Comparison of ENCODE assay signal across 8 cellular contexts in the genomic region with DNA sequence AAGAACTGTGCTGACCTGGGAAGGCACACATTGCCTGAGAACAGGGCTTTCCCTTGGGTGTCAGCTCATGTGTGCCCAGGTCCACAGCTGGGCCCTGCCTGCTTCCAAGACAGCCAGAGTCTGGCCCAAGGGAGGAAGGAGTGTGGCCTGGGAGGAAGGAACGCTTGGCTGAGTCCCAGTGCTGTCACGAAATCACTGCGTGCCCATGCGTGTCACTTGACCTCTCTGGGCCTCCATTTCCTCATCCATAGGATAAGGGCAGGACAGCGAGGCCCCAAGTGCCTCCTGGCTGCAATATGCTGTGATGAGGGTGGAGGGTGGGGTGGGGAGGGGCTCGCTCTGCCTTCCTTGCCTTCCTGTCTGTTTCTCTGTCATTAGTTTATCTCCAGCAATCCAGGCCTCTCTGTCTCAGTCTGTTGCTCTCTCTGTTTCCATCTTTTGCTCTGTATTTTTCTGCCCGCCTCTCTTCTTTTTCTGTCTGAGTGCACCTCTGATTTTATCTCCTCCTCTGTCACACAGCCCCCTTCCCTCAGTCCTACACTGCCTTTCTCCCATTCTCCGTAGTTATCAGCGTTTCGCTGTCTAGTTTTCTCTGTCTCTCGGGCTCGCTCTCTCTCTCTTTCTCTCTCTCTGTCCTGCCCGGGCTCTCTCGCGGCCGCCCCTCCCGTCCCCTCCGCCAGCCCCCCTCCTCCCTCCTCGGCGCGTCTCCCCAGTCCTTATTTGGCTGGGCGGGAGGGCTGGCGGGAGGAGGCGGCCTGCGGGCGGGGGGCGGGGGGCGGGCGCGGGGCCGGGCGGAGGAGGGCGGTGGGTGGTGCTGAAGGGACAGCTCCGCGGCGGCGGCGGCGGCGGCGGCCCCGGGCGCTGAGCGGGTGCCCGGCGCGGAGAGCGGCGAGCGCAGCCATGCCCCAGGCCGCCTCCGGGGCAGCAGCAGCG. TPM values are rescaled to one million over a fixed set of nuclear protein-coding genes. Genes with fewer than 3 reads are reported as not detected.
DNase-seq lines count a peak whose midpoint lies in the region; ATAC-seq and TF ChIP-seq lines count a peak whose summit lies in the region.

KCNK3 (plus strand) TSS at position 842 of the 933 bp plus-strand sequence. CDS start 154 bp downstream, outside the sequence.

- DNase-seq in ELR (ENCODE audit: low read depth) (peak; percentile 44), NCI-H446 treated with DMSO at 0.1 percent for 48 hours (lab: John Stamatoyannopoulos, UW) (peak; percentile 25), activated T-helper 1 cell treated with Interleukin-2 at 50 U/mL for 16 hours (ENCODE audit: low read depth) (peak; percentile 9), fibroblast of pulmonary artery (ENCODE audit: low read depth) (peak; percentile 29), neural crest cell (ENCODE audit: low read depth, low spot score) (peak; percentile 70), thyroid gland (peak; percentile 82 to 85), DMS114 treated with DMSO at 0.1 percent for 48 hours (lab: John Stamatoyannopoulos, UW; ENCODE audit: unreplicated experiment) (no peak)

- H3K4me3 Mint-ChIP-seq in neural crest cell, result peak within 1 kb of the TSS; percentile 49

- no peak within 1 kb of the TSS for H3K27ac Mint-ChIP-seq in neural crest cell (ENCODE audit: unreplicated experiment)

- H3K27me3 ChIP-seq in thyroid gland, result no peaks in the 10 kb centered on the region

- peaks cover 24 to 38% of the 10 kb centered on the region in 2 donors for H3K4me1 ChIP-seq in thyroid gland

- H3K9me3 Mint-ChIP-seq in neural crest cell, result no peaks in the 10 kb centered on the region

- TF ChIP-seq POLR2A in thyroid gland (IDR thresholded peaks at IDR 0.05), result no peak

- WGBS in thyroid gland, 2 donors, result 2 to 3% methylated on average over 18 to 21 of the region's 53 CpGs

- no peak within 1 kb of the TSS for H3K4me3 ChIP-seq in fibroblast of pulmonary artery (replicated peaks; ENCODE audit: low read depth, low read length)
- H3K4me3 ChIP-seq in thyroid gland (replicated peaks in 1 of 3), result peak within 1 kb of the TSS in 1 of 3 donors; percentile 34

- H3K27ac ChIP-seq in thyroid gland, result peak within 1 kb of the TSS; percentile 71 to 86 (median 72)

- H3K4me1 Mint-ChIP-seq in neural crest cell, result peaks cover 17% of the 10 kb centered on the region

- peaks cover 74% of the 10 kb centered on the region for H3K27me3 Mint-ChIP-seq in neural crest cell (ENCODE audit: low read depth)

- intact Hi-C loops in thyroid gland (cut with DNase I), result no loop called here

- H3K36me3 Mint-ChIP-seq in neural crest cell (ENCODE audit: low read depth), result no peaks in the 10 kb centered on the region

- no peaks in the 10 kb centered on the region for H3K9me3 ChIP-seq in thyroid gland

- no peak for TF ChIP-seq CTCF in fibroblast of pulmonary artery (IDR thresholded peaks at IDR 0.05; ENCODE audit: low read length, missing control alignments)
- TF ChIP-seq CTCF in neural crest cell (conservative IDR thresholded peaks at IDR 0.05), result no peak
- TF ChIP-seq CTCF in thyroid gland (IDR thresholded peaks at IDR 0.05), result no peak

- no peaks in the 10 kb centered on the region for H3K36me3 ChIP-seq in thyroid gland

- ATAC-seq in HG02678 (IDR thresholded peaks at IDR 0.05; ENCODE audit: unreplicated experiment), result no peak

RNA-seq across cellular contexts. Expression of gene KCNK3, which starts in this region (rescaled TPM):
- total RNA-seq in neural crest cell, result 0.58 and 0.68 TPM in 2 replicates
- total RNA-seq in thyroid gland, result 1 to 10 TPM; 4.8 to 8.3 (median 5.6) TPM

Comparison
In these comparisons a context has a peak if more than half of its experiments do, and no peak if none do; other contexts are left out.
1. Peak in DNase-seq in neural crest cell; RNA of the gene not detected or under 1 TPM.